1 cellular context compared by ENCODE assay signal in the genomic region with DNA sequence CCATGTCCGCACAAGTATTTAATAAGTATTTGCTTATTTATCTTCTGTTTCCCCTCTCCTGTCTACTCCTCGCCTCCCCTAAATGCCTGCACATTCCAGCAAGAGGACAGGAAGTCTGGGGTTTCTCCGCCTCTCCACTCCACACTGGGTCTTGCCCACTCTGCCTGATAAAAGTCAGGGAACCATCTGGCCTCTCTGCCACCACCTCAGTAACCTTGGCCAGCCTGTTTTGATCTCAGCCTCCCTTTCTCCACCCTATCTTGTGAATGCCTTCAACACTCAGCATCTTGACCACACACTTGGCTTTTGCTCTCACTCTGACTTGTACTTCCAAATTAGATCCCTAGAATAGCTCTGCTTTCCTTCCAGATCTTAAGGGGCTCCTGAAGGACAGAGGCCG.
TF ChIP-seq lines count a peak whose summit lies in the region.

No MANE protein-coding gene starts in this region.

TF ChIP-seq in H1, 55 proteins besides CTCF, POLR2A, EP300 and RAD21:
- TF ChIP-seq SIX5 (IDR thresholded peaks at IDR 0.05; ENCODE audit: low read depth, low read length) (no peak), CBX5 (IDR thresholded peaks at IDR 0.05; ENCODE audit: low read depth, low read length) (no peak), MAFK (IDR thresholded peaks at IDR 0.05; ENCODE audit: low read depth, low read length) (no peak), SP1 (IDR thresholded peaks at IDR 0.05; ENCODE audit: low read depth, low read length) (no peak), RXRA (IDR thresholded peaks at IDR 0.05; ENCODE audit: insufficient read depth, low read depth, low read length) (no peak)
- TF ChIP-seq, protein P1, sequence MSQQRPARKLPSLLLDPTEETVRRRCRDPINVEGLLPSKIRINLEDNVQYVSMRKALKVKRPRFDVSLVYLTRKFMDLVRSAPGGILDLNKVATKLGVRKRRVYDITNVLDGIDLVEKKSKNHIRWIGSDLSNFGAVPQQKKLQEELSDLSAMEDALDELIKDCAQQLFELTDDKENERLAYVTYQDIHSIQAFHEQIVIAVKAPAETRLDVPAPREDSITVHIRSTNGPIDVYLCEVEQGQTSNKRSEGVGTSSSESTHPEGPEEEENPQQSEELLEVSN (IDR thresholded peaks at IDR 0.05): no peak
